ENCODE assay signal across 8 cellular contexts in genomic region chr5:170603578-170604565, GRCh38.
A peak's percentile ranks its signal among the peaks of the same experiment; 100 is the strongest.
DNase-seq lines count a peak whose midpoint lies in the region; ATAC-seq lines count a peak whose summit lies in the region.

No MANE protein-coding gene starts in this region.

- peak; percentile 59 for DNase-seq in GM03348 (ENCODE audit: low spot score)
- peak; percentile 94 for DNase-seq in H7
- peak; percentile 78 for DNase-seq in NCI-H2227 (lab: John Stamatoyannopoulos, UW; ENCODE audit: unreplicated experiment)
- peak; percentile 84 for DNase-seq in activated CD8-positive, alpha-beta memory T cell treated with anti-CD3 and anti-CD28 coated beads, Interleukin-2, amount 50 U/mL, for 48 hours
- peak; percentile 47 for DNase-seq in globus pallidus (ENCODE audit: low spot score)
- peak; percentile 31 for DNase-seq in renal cortical epithelial cell (ENCODE audit: low read depth)
- DNase-seq in effector memory CD8-positive, alpha-beta T cell, result no peak
- no peak for DNase-seq in GOT3 (lab: John Stamatoyannopoulos, UW)

- no peaks in the 10 kb centered on the region for H3K4me1 Mint-ChIP-seq in effector memory CD8-positive, alpha-beta T cell (ENCODE audit: low read depth in 2 of 2)

- H3K9me3 Mint-ChIP-seq in effector memory CD8-positive, alpha-beta T cell, result no peaks in the 10 kb centered on the region

- no peak overlapping the region for H3K27ac Mint-ChIP-seq in effector memory CD8-positive, alpha-beta T cell

- H3K4me3 ChIP-seq in H7 (ENCODE audit: insufficient read depth, low read depth, low read length), result no peak overlapping the region

- H3K27me3 Mint-ChIP-seq in effector memory CD8-positive, alpha-beta T cell, result peaks cover 24 to 72% of the 10 kb centered on the region in 2 donors

- no peaks in the 10 kb centered on the region for H3K36me3 Mint-ChIP-seq in effector memory CD8-positive, alpha-beta T cell (ENCODE audit: insufficient read depth)

- H3K36me3 ChIP-seq in H7 (replicated peaks; ENCODE audit: control insufficient read depth, insufficient read depth, low read length), result no peaks in the 10 kb centered on the region

- H3K4me3 Mint-ChIP-seq in effector memory CD8-positive, alpha-beta T cell, result no peak overlapping the region

- no peaks in the 10 kb centered on the region for H3K27me3 ChIP-seq in H7 (ENCODE audit: control insufficient read depth, insufficient read depth, low read length)

- no peak for ATAC-seq in effector memory CD8-positive, alpha-beta T cell (replicated peaks)

Comparison
In these comparisons a context has a peak if more than half of its experiments do, and no peak if none do; other contexts are left out.
1. DNase-seq: peak in GM03348 (single experiment), H7 (single experiment), NCI-H2227 (single experiment), activated CD8-positive, alpha-beta memory T cell treated with anti-CD3 and anti-CD28 coated beads, Interleukin-2, amount 50 U/mL, for 48 hours (single experiment), globus pallidus (single experiment) and renal cortical epithelial cell (single experiment); none in effector memory CD8-positive, alpha-beta T cell (0 of 3) and GOT3 (single experiment).